Comparison of ENCODE assay signal across 8 cellular contexts in genomic region chr12:66409195-66409871, GRCh38.
DNase-seq lines count a peak whose midpoint lies in the region; ATAC-seq, FAIRE-seq and TF ChIP-seq lines count a peak whose summit lies in the region.

No MANE protein-coding gene starts in this region.

- H2BK15ac ChIP-seq in H1 (ENCODE audit: low read length): no peak overlapping the region

- H3K4me1 ChIP-seq in A549 (no peaks in the 10 kb centered on the region), H1 (replicated peaks in 1 of 4; ENCODE audit: control insufficient read depth in 3 of 4, insufficient read depth in 4 of 4, low read length in 3 of 4) (peaks cover 0 to 6% (median 3%) of the 10 kb centered on the region in 4 experiments; a peak in 1 of 7 replicates)

- H4K20me1 ChIP-seq in H1 (replicated peaks in 1 of 2; ENCODE audit: control insufficient read depth in 1 of 2, insufficient read depth in 2 of 2, low read length in 2 of 2): no peaks in the 10 kb centered on the region

- H3K14ac ChIP-seq in H1 (ENCODE audit: insufficient read length): no peak overlapping the region

- no peaks in the 10 kb centered on the region for H3K36me3 ChIP-seq in H1 (ENCODE audit: control insufficient read depth in 2 of 4, insufficient read depth in 4 of 4, low read length in 3 of 4)

- TF ChIP-seq RAD21 in A549 (conservative IDR thresholded peaks at IDR 0.05 in 1 of 2, IDR thresholded peaks at IDR 0.05 in 1 of 2) (peak; percentile 72 to 80), H1 (IDR thresholded peaks at IDR 0.05 in 1 of 2, conservative IDR thresholded peaks at IDR 0.05 in 1 of 2; ENCODE audit: low read depth in 2 of 2, low read length in 2 of 2) (peak; percentile 89 to 92)

- H3K27me3 ChIP-seq in H1 (replicated peaks in 1 of 4; ENCODE audit: control insufficient read depth in 3 of 4, extremely low read depth in 1 of 4, insufficient read depth in 3 of 4, low read length in 3 of 4): no peaks in the 10 kb centered on the region

- no peak overlapping the region for H3K23ac ChIP-seq in H1 (ENCODE audit: insufficient read length)

- no peak overlapping the region for H4K8ac ChIP-seq in H1 (ENCODE audit: extremely low read depth, insufficient read depth, low read length)

- H3K27ac ChIP-seq in A549 (no peak overlapping the region), H1 (ENCODE audit: low read depth, low read length) (no peak overlapping the region)

- H2AFZ ChIP-seq in H1 (ENCODE audit: low read length): no peak overlapping the region

- no peaks in the 10 kb centered on the region for H3K9me3 Mint-ChIP-seq in natural killer cell treated with Interleukin-12 subunit alpha and Interleukin-12 subunit beta and Interleukin-15 and Interleukin-18, amount 100 ng/mL, for 72 hours

- ATAC-seq in A549 (peak in 1 of 2 experiments; percentile 82; a peak in 3 of 6 replicates), GM21717 (IDR thresholded peaks at IDR 0.05; ENCODE audit: unreplicated experiment) (no peak)
- peak; percentile 44 to 65 for ATAC-seq in natural killer cell treated with Interleukin-12 subunit alpha and Interleukin-12 subunit beta and Interleukin-15 and Interleukin-18, amount 100 ng/mL, for 72 hours

- no peak for TF ChIP-seq EP300 in A549 (IDR thresholded peaks at IDR 0.05)
- TF ChIP-seq EP300 in H1 (IDR thresholded peaks at IDR 0.05; ENCODE audit: borderline replicate concordance in 1 of 2, low read depth in 2 of 2, low read length in 2 of 2): no peak

- TF ChIP-seq POLR2A in A549 (IDR thresholded peaks at IDR 0.05; ENCODE audit: low read length): no peak
- no peak for TF ChIP-seq POLR2A in H1 (IDR thresholded peaks at IDR 0.05; ENCODE audit: control extremely low read depth in 1 of 2, low read depth in 2 of 2, low read length in 2 of 2)

- peak overlapping the region; percentile 94 for H4K91ac ChIP-seq in H1 (replicated peaks; ENCODE audit: insufficient read length, low read length)

- H3K4me3 ChIP-seq in A549: no peak overlapping the region
- H3K4me3 ChIP-seq in GM12864 (ENCODE audit: low read depth, low read length): no peak overlapping the region
- no peak overlapping the region for H3K4me3 ChIP-seq in H1 (ENCODE audit: extremely low read depth in 1 of 4, insufficient read depth in 2 of 4, low read depth in 3 of 4, low read length in 4 of 4)

- H3K4me1 Mint-ChIP-seq in natural killer cell treated with Interleukin-12 subunit alpha and Interleukin-12 subunit beta and Interleukin-15 and Interleukin-18, amount 100 ng/mL, for 72 hours (ENCODE audit: low read depth in 2 of 2): no peaks in the 10 kb centered on the region

- peak overlapping the region in 1 of 2 donors; percentile 3 for H3K27ac Mint-ChIP-seq in natural killer cell treated with Interleukin-12 subunit alpha and Interleukin-12 subunit beta and Interleukin-15 and Interleukin-18, amount 100 ng/mL, for 72 hours

- H2AK5ac ChIP-seq in H1 (ENCODE audit: low read depth, low read length): no peak overlapping the region

- no peaks in the 10 kb centered on the region for H3K36me3 Mint-ChIP-seq in natural killer cell treated with Interleukin-12 subunit alpha and Interleukin-12 subunit beta and Interleukin-15 and Interleukin-18, amount 100 ng/mL, for 72 hours

- no peaks in the 10 kb centered on the region for H3K79me2 ChIP-seq in H1 (ENCODE audit: control insufficient read depth in 1 of 2, insufficient read depth in 2 of 2, low read length in 2 of 2)

- H3K9ac ChIP-seq in H1 (replicated peaks in 1 of 4; ENCODE audit: extremely low read depth in 1 of 4, low read depth in 3 of 4, low read length in 3 of 4): no peak overlapping the region

- TF ChIP-seq CTCF in A549 (IDR thresholded peaks at IDR 0.05) (peak; percentile 64), GM12864 (IDR thresholded peaks at IDR 0.05; ENCODE audit: low read depth, low read length, missing control alignments) (peak; percentile 76), LNCAP (IDR thresholded peaks at IDR 0.05) (peak; percentile 76), H1 (IDR thresholded peaks at IDR 0.05; ENCODE audit: control extremely low read depth in 1 of 3, insufficient read depth in 1 of 3, low read depth in 1 of 3, low read length in 3 of 3) (peak in 2 of 3 experiments; percentile 63 to 72; a peak in 3 of 4 replicates)

- no peaks in the 10 kb centered on the region for H3K79me1 ChIP-seq in H1 (ENCODE audit: low read depth, low read length)

- H2BK12ac ChIP-seq in H1 (ENCODE audit: low read depth, low read length): no peak overlapping the region

- no peak overlapping the region for H3K18ac ChIP-seq in H1 (ENCODE audit: extremely low read depth, low read length)

- H2BK120ac ChIP-seq in H1 (replicated peaks; ENCODE audit: low read depth, low read length): peak overlapping the region; percentile 92

- H3K9me3 ChIP-seq in A549 (0 out of 3 replicates have a peak, but pooled peaks cover 3% of the 10 kb centered on the region), H1 (ENCODE audit: insufficient read depth in 2 of 2, low read depth in 1 of 2, low read length in 1 of 2) (no peaks in the 10 kb centered on the region; a peak in 1 of 4 replicates)

- no peak overlapping the region for H2BK20ac ChIP-seq in H1 (ENCODE audit: low read length)

- FAIRE-seq in A549 (lab: Jason Lieb, UNC) (peak; percentile 56), TTC549 (lab: Jason Lieb, UNC) (peak; percentile 81), H1 (lab: Jason Lieb, UNC) (peak; percentile 88)

- H3K23me2 ChIP-seq in H1 (ENCODE audit: low read depth, low read length): no peaks in the 10 kb centered on the region

- DNase-seq in A549 (ENCODE audit: low read depth in 1 of 2, low spot score in 1 of 2) (peak in 1 of 2 experiments; percentile 59), GM12864 (ENCODE audit: low read depth) (peak; percentile 12), H1 (ENCODE audit: low read depth in 1 of 2, low spot score in 2 of 2) (peak; percentile 33 to 58), mesenteric fat pad (ENCODE audit: low spot score) (no peak)
- DNase-seq in natural killer cell treated with Interleukin-12 subunit alpha and Interleukin-12 subunit beta and Interleukin-15 and Interleukin-18, amount 100 ng/mL, for 72 hours (ENCODE audit: low spot score): no peak

- CTCF ChIA-PET in A549 (lab: Yijun Ruan, JAX) (interaction anchor here (0.8 to 2.6 kb wide), 5 partner anchors 57 to 138 kb away, joined by 3 to 10 read pairs (median 4); no protein-coding TSS in a partner anchor), H1 (lab: Charles Lee; ENCODE audit: partially characterized antibody) (interaction anchor here (0.6 to 2.7 kb wide), 35 partner anchors 9 to 299 kb away, joined by 3 to 24 read pairs (median 4); partner anchors contain the start of gene GRIP1)

- H3K4ac ChIP-seq in H1 (replicated peaks; ENCODE audit: insufficient read length, low read depth, low read length): no peak overlapping the region

- POLR2A ChIA-PET in A549 (lab: Yijun Ruan, JAX): interaction anchor here (0.6 kb wide), 1 partner anchor 106 kb away, joined by 7 read pairs; no protein-coding TSS in a partner anchor
- POLR2A ChIA-PET in H1 (lab: Charles Lee; ENCODE audit: partially characterized antibody): no interaction called here

- WGBS in A549 (ENCODE audit: missing lambda C conversion rate): 48% methylated on average over 4 of the region's 4 CpGs
- WGBS in H1 (ENCODE audit: extremely low coverage in 1 of 2, insufficient coverage in 1 of 2, insufficient read length in 1 of 2, insufficient replicate concordance in 2 of 2, low coverage in 1 of 2, low lambda C conversion rate in 2 of 2, missing lambda C conversion rate in 1 of 2), 2 experiments: 69% methylated on average over 4 of the region's 4 CpGs; no CpG with 5 or more reads in 1 of the 2 experiments

- H3K56ac ChIP-seq in H1 (replicated peaks; ENCODE audit: insufficient read length, low read depth, low read length): no peak overlapping the region

- no peak overlapping the region for H3K4me3 Mint-ChIP-seq in natural killer cell treated with Interleukin-12 subunit alpha and Interleukin-12 subunit beta and Interleukin-15 and Interleukin-18, amount 100 ng/mL, for 72 hours

- H3K4me2 ChIP-seq in A549: no peak overlapping the region
- no peak overlapping the region for H3K4me2 ChIP-seq in H1 (ENCODE audit: insufficient read depth in 1 of 2, low read depth in 2 of 2, low read length in 2 of 2)

- H4K5ac ChIP-seq in H1 (ENCODE audit: insufficient read length, low read depth, low read length): no peak overlapping the region

- peaks cover 19 to 22% of the 10 kb centered on the region in 2 donors for H3K27me3 Mint-ChIP-seq in natural killer cell treated with Interleukin-12 subunit alpha and Interleukin-12 subunit beta and Interleukin-15 and Interleukin-18, amount 100 ng/mL, for 72 hours

- no peak overlapping the region for H2BK5ac ChIP-seq in H1 (ENCODE audit: low read depth, low read length)

TF ChIP-seq in A549, 52 proteins besides CTCF, POLR2A, EP300 and RAD21 (continues in another document):
- no peak for TF ChIP-seq PBX3 (IDR thresholded peaks at IDR 0.05)

TF ChIP-seq in H1, 55 proteins besides CTCF, POLR2A, EP300 and RAD21:
- TF ChIP-seq HDAC2 (IDR thresholded peaks at IDR 0.05; ENCODE audit: borderline replicate concordance in 1 of 2, low read depth in 2 of 2, low read length in 2 of 2) (no peak), BRCA1 (IDR thresholded peaks at IDR 0.05; ENCODE audit: low read depth, low read length) (no peak), KDM5A (IDR thresholded peaks at IDR 0.05; ENCODE audit: low read length) (no peak), E2F6 (IDR thresholded peaks at IDR 0.05) (no peak)

Comparison
In these comparisons a context has a peak if more than half of its experiments do, and no peak if none do; other contexts are left out.
1. DNase-seq: peak in GM12864 (single experiment) and H1 (2 of 2); none in natural killer cell treated with Interleukin-12 subunit alpha and Interleukin-12 subunit beta and Interleukin-15 and Interleukin-18, amount 100 ng/mL, for 72 hours (single experiment) and mesenteric fat pad (single experiment).
2. Of the 18 proteins assayed by ChIP-seq in both H1 and A549: peak only in H1: none; only in A549: none; in both: CTCF and RAD21; in neither: 16.
3. Peak in every context shown above with its lines, with median percentiles within 50 percentile points of each other: CTCF ChIP-seq.